ENCODE assay signal across 9 cellular contexts in the genomic region with DNA sequence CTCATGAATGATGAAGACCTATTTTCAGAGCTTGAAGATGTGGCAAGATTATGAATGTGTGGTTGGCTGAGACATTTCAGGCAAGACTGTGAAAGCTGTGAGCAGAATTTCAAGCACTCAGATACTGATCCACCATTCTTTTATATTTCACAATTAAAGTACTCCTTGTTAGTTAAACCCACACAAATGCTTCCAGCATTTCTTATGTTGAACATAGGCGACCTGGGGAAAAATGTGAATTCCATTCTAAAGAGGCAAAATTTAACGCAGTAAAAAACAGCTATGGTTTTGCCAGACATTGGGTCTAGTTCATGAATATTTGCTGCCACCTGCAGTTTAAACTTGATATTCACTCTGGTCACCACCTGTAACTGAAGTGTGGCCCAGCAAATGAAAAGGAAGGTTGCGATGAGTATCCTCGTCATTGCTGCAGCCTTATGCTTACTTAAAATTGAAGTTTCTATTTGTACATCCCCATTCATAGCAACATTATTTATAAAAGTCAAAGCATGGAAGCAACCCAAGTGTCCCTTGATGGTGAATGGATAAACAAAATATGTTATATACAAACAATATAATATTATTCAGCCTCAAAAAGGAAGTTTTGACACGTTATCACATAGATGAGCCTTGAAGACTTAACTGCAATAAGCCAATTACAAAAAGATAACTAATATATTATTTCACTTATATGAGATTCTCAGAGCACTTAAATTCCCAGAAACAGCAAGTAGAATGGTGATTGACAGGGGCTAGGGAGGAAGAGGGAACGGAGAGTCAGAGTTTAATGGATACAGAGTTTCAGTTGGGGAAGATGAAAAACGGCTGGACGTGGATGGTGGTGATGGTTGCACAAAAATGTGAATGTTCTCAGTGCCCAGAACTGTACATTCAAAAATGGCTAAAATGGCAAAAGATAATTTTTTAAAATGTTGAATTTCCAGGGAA. TPM values are rescaled to one million over a fixed set of nuclear protein-coding genes. Genes with fewer than 3 reads are reported as not detected.
A peak's percentile ranks its signal among the peaks of the same experiment; 100 is the strongest.
DNase-seq lines count a peak whose midpoint lies in the region; ATAC-seq, FAIRE-seq and TF ChIP-seq lines count a peak whose summit lies in the region.
"Had no signal": no experiment of that assay in that cellular context is flagged by ENCODE, and none has a peak within 500 bp of the region (broad histone marks: within the 10 kb centered on the region; RNA-seq: fewer than 3 reads in every experiment).

No MANE protein-coding gene starts in this region.

- H3K36me3 Mint-ChIP-seq in activated T-helper 17 cell treated with anti-CD3 and anti-CD28 coated beads, Interleukin-2, amount 50 U/mL, for 72 hours (ENCODE audit: low read depth), result no peaks in the 10 kb centered on the region

- H3K4me2 ChIP-seq in trophoblast cell (ENCODE audit: low read length), result no peak overlapping the region

- no peak overlapping the region for H2BK5ac ChIP-seq in trophoblast cell (ENCODE audit: low read depth, low read length, poor library complexity)

- H3K4me1 Mint-ChIP-seq in activated T-helper 17 cell treated with anti-CD3 and anti-CD28 coated beads, Interleukin-2, amount 50 U/mL, for 72 hours, result peaks cover 9% of the 10 kb centered on the region

- H3K18ac ChIP-seq in trophoblast cell (ENCODE audit: low read length), result no peak overlapping the region

- DNase-seq in D721Med (ENCODE audit: insufficient read length, low spot score) (peak; percentile 18), GM19238 (ENCODE audit: insufficient read length, low spot score) (peak; percentile 9), NCI-H82 (lab: John Stamatoyannopoulos, UW) (peak; percentile 83), germinal center (ENCODE audit: low spot score) (peak; percentile 51), trophoblast cell (peak; percentile 63 to 85)

- H4K91ac ChIP-seq in trophoblast cell (ENCODE audit: low read depth, low read length), result no peak overlapping the region

- peak; percentile 96 for FAIRE-seq in D721Med (lab: Jason Lieb, UNC)

- H3K23ac ChIP-seq in trophoblast cell (ENCODE audit: low read length), result no peak overlapping the region

- H3K4me3 ChIP-seq in trophoblast cell (ENCODE audit: low read depth, low read length), result no peak overlapping the region

- no peak overlapping the region for H3K27ac Mint-ChIP-seq in activated T-helper 17 cell treated with anti-CD3 and anti-CD28 coated beads, Interleukin-2, amount 50 U/mL, for 72 hours
- H3K27ac Mint-ChIP-seq: stimulated activated naive CD8-positive, alpha-beta T cell treated with anti-CD3 and anti-CD28 coated beads, Interleukin-15, Interleukin-2, amounts not matched to agents 100 ng/mL and 50 ng/mL, for 24 hours had no signal

- no peak overlapping the region for H4K8ac ChIP-seq in trophoblast cell (ENCODE audit: low read depth, low read length)

- H2AFZ ChIP-seq in trophoblast cell (ENCODE audit: insufficient read depth, low read length, poor library complexity), result no peak overlapping the region

- no peaks in the 10 kb centered on the region for H3K36me3 ChIP-seq in trophoblast cell (ENCODE audit: control insufficient read depth in 1 of 2, insufficient read depth in 2 of 2, low read length in 2 of 2)

- peaks cover 0 to 4% of the 10 kb centered on the region in 2 experiments for H3K4me1 ChIP-seq in trophoblast cell (ENCODE audit: control insufficient read depth in 1 of 2, insufficient read depth in 2 of 2, low read length in 2 of 2)

- no peak overlapping the region for H3K4me3 Mint-ChIP-seq in activated T-helper 17 cell treated with anti-CD3 and anti-CD28 coated beads, Interleukin-2, amount 50 U/mL, for 72 hours
- H3K4me3 Mint-ChIP-seq: stimulated activated naive CD8-positive, alpha-beta T cell treated with anti-CD3 and anti-CD28 coated beads, Interleukin-15, Interleukin-2, amounts not matched to agents 100 ng/mL and 50 ng/mL, for 24 hours had no signal

- H3K14ac ChIP-seq in trophoblast cell (ENCODE audit: low read length), result no peak overlapping the region

- no peaks in the 10 kb centered on the region for H3K79me1 ChIP-seq in trophoblast cell (ENCODE audit: low read length)

- peak; percentile 86 for ATAC-seq in HG03439 (IDR thresholded peaks at IDR 0.05; ENCODE audit: unreplicated experiment)
- peak; percentile 83 for ATAC-seq in activated T-helper 17 cell treated with anti-CD3 and anti-CD28 coated beads, Interleukin-2, amount 50 U/mL, for 72 hours (replicated peaks)
- no peak for ATAC-seq in GM21786 (IDR thresholded peaks at IDR 0.05; ENCODE audit: unreplicated experiment)

- H3K79me2 ChIP-seq in trophoblast cell (ENCODE audit: control insufficient read depth, insufficient read depth, low read length, poor library complexity), result no peaks in the 10 kb centered on the region

- H2AK5ac ChIP-seq in trophoblast cell (ENCODE audit: low read length), result no peak overlapping the region

- no peak overlapping the region for H3K9ac ChIP-seq in trophoblast cell (ENCODE audit: low read length)

- no peak overlapping the region for H2BK120ac ChIP-seq in trophoblast cell (ENCODE audit: insufficient read depth, low read length, poor library complexity)

- no peaks in the 10 kb centered on the region for H3K9me3 Mint-ChIP-seq in activated T-helper 17 cell treated with anti-CD3 and anti-CD28 coated beads, Interleukin-2, amount 50 U/mL, for 72 hours
- H3K9me3 Mint-ChIP-seq: stimulated activated naive CD8-positive, alpha-beta T cell treated with anti-CD3 and anti-CD28 coated beads, Interleukin-15, Interleukin-2, amounts not matched to agents 100 ng/mL and 50 ng/mL, for 24 hours had no signal

- no peak overlapping the region for H3K27ac ChIP-seq in trophoblast cell (ENCODE audit: low read depth, low read length)

- peak; percentile 74 for TF ChIP-seq CTCF in D721Med (IDR thresholded peaks at IDR 0.05; ENCODE audit: insufficient read depth, missing control alignments)

- no peaks in the 10 kb centered on the region for H3K27me3 ChIP-seq in trophoblast cell (ENCODE audit: insufficient read depth, low read length)

- H2BK12ac ChIP-seq in trophoblast cell (ENCODE audit: low read length), result no peak overlapping the region

- H3K4ac ChIP-seq in trophoblast cell (ENCODE audit: low read depth, low read length), result no peak overlapping the region

- H3K9me3 ChIP-seq in trophoblast cell (ENCODE audit: insufficient read depth, low read depth, low read length), result peaks cover 1% of the 10 kb centered on the region

- H4K12ac ChIP-seq in trophoblast cell (ENCODE audit: low read depth, low read length), result no peak overlapping the region

- no CpG with 5 or more reads among the region's 8 CpGs for WGBS in trophoblast cell (ENCODE audit: extremely low coverage, insufficient coverage, insufficient read length)

- no peaks in the 10 kb centered on the region for H3K27me3 Mint-ChIP-seq in activated T-helper 17 cell treated with anti-CD3 and anti-CD28 coated beads, Interleukin-2, amount 50 U/mL, for 72 hours

RNA-seq across cellular contexts. Expression of gene FAM184A, which starts 32.4 kb away (rescaled TPM):
- 10 to 100 TPM in 1 of 2 donors, 1 to 10 TPM in 1; 9.5 to 10.6 TPM for total RNA-seq in activated T-helper 17 cell treated with anti-CD3 and anti-CD28 coated beads, Interleukin-2, amount 50 U/mL, for 72 hours
- polyA plus RNA-seq in trophoblast cell (2013), result 5.4 and 6.4 TPM in 2 replicates

Comparison
In these comparisons a context has a peak if more than half of its experiments do, and no peak if none do; other contexts are left out.
1. DNase-seq: peak in every context shown above with its lines; median percentile 83 in NCI-H82; 74 in trophoblast cell; 51 in germinal center; 18 in D721Med; 9 in GM19238.